18 cellular contexts compared by ENCODE assay signal in the genomic region with DNA sequence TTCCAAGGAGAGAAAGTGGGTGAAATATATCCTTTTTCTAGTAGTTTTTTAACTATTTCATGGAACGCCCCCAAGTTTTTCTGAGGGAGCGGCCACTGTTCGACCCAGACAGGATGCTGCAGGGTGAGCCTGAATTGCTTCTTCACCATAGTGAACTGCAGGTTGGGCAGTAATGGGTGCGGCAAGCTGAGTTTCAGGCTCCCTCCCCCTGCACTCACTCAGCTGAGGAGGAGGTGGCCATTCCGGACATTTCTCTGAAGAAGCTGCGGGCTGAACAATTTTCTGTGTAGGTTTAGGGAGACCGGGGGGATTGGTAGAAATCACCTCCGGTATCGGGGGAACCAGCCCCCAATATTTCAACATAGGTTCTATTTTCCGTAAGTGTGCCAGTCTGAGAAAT.
"Had no signal": no experiment of that assay in that cellular context is flagged by ENCODE, and none has a peak within 500 bp of the region (broad histone marks: within the 10 kb centered on the region; RNA-seq: fewer than 3 reads in every experiment).

No MANE protein-coding gene starts in this region.

- H3K9me3 Mint-ChIP-seq: natural killer cell treated with Interleukin-12 subunit alpha and Interleukin-12 subunit beta and Interleukin-15 and Interleukin-18, amount 100 ng/mL, for 72 hours had no signal

- DNase-seq: foreskin melanocyte; kidney; left cardiac atrium; left ventricle myocardium inferior; lower lobe of right lung; mesenchymal stem cell; midbrain; stimulated activated naive CD4-positive, alpha-beta T cell; stomach; substantia nigra; transverse colon; uterus had no signal

- H3K4me1 ChIP-seq: uterus had no signal

- H3K4me3 Mint-ChIP-seq: dendritic cell treated with granulocyte-macrophage colony-stimulating factor and Interleukin-4, amounts not matched to agents 40 ng/mL and 50 ng/mL, for 4 days had no signal

- H3K27ac Mint-ChIP-seq: dendritic cell treated with granulocyte-macrophage colony-stimulating factor and Interleukin-4, amounts not matched to agents 40 ng/mL and 50 ng/mL, for 4 days; natural killer cell treated with Interleukin-12 subunit alpha and Interleukin-12 subunit beta and Interleukin-15 and Interleukin-18, amount 100 ng/mL, for 72 hours had no signal

- H3K36me3 ChIP-seq: thoracic aorta, transverse colon, uterus had no signal

- H3K27me3 ChIP-seq: hepatocyte, stomach, transverse colon, uterus had no signal

- H3K4me2 ChIP-seq: hepatocyte had no signal

- H3K9me3 ChIP-seq: lower lobe of right lung, stomach, thoracic aorta, transverse colon, uterus had no signal

- H2AFZ ChIP-seq: hepatocyte had no signal

- H3K4me3 ChIP-seq: hepatocyte, left ventricle myocardium inferior, lower lobe of right lung, stomach, thoracic aorta, transverse colon, uterus had no signal

- H3K27me3 Mint-ChIP-seq: dendritic cell treated with granulocyte-macrophage colony-stimulating factor and Interleukin-4, amounts not matched to agents 40 ng/mL and 50 ng/mL, for 4 days; natural killer cell treated with Interleukin-12 subunit alpha and Interleukin-12 subunit beta and Interleukin-15 and Interleukin-18, amount 100 ng/mL, for 72 hours had no signal

- ATAC-seq: left cardiac atrium; lower lobe of right lung; natural killer cell treated with Interleukin-12 subunit alpha and Interleukin-12 subunit beta and Interleukin-15 and Interleukin-18, amount 100 ng/mL, for 72 hours; sciatic nerve had no signal

- H3K27ac ChIP-seq: hepatocyte, left ventricle myocardium inferior, lower lobe of right lung, stomach, thoracic aorta, transverse colon, uterus had no signal

- FAIRE-seq: colon, kidney had no signal
